ENCODE assay signal across 22 cellular contexts in the genomic region with DNA sequence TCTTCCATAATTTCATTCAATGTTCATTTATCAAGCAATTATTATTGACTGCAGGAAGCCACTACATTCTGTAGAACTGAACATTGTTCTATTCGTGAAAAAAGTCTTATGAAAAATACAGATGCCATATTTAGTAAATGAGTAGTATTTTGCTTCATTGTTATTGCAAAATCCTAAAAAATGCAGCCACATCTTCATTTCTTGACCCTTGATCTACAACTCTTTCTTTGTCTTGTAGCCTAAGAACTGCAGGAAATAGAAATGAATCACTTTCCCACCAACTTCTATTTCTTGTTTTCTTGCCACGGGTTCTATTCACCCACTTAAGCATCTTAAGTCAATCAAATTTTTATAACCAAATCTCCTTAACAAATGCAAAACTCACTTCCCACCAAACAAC.
DNase-seq lines count a peak whose midpoint lies in the region; ATAC-seq and TF ChIP-seq lines count a peak whose summit lies in the region.
"Had no signal": no experiment of that assay in that cellular context is flagged by ENCODE, and none has a peak within 500 bp of the region (broad histone marks: within the 10 kb centered on the region; RNA-seq: fewer than 3 reads in every experiment).

No MANE protein-coding gene starts in this region.

- intact Hi-C loops in IMR-90 (cut with micrococcal nuclease), result loop anchor here (10.0 kb wide), 1 partner anchor 630 kb away; a partner anchor contains a TSS

- 40% methylated on average over 1 of the region's 2 CpGs; no CpG with 5 or more reads in 1 of the 2 experiments for WGBS in IMR-90 (ENCODE audit: extremely low coverage in 2 of 2, insufficient read length in 1 of 2), 2 experiments

- BruUV-seq in IMR-90 (replicated peaks; lab: Mats Ljungman, UMichigan), result no TSS peak

- no peak overlapping the region for H4K8ac ChIP-seq in IMR-90 (ENCODE audit: low read depth in 2 of 2, low read length in 2 of 2)

- no peak overlapping the region for H4K5ac ChIP-seq in IMR-90 (ENCODE audit: low read depth, low read length)

- no peak overlapping the region for H3K14ac ChIP-seq in IMR-90 (replicated peaks; ENCODE audit: low read depth, low read length)

- H3K4me3 ChIP-seq in BJ (ENCODE audit: low read depth, low read length), result no peak overlapping the region
- H3K4me3 ChIP-seq in IMR-90 (ENCODE audit: insufficient read depth, low read depth, low read length), result no peak overlapping the region
- no peak overlapping the region for H3K4me3 ChIP-seq in choroid plexus epithelial cell (ENCODE audit: low read depth, low read length)
- H3K4me3 ChIP-seq: prostate gland, uterus had no signal

- DNase-seq in BJ (ENCODE audit: low read depth) (peak; percentile 34), IMR-90 (peak; percentile 42), choroid plexus epithelial cell (ENCODE audit: low read depth) (peak; percentile 87), myocyte (ENCODE audit: low read depth) (peak; percentile 21), NOMO-1 treated with dmso at 0.1 percent for 144 hours (lab: John Stamatoyannopoulos, UW; ENCODE audit: unreplicated experiment) (no peak), retina (no peak)
- DNase-seq in activated CD4-positive, alpha-beta T cell treated with anti-CD3 and anti-CD28 coated beads for 4 hours, result no peak
- DNase-seq: activated CD4-positive, alpha-beta T cell treated with anti-CD3 and anti-CD28 coated beads, Interleukin-2, amount 10 ng/mL, durations not matched to agents 24 days and 14 days; CD8-positive, alpha-beta memory T cell; DMS79; effector memory CD4-positive, alpha-beta T cell; foreskin keratinocyte; KG1; kidney glomerular epithelial cell; NCI-H1048; NCI-H2081 treated with DMSO at 0.1 percent for 48 hours; RPMI8226; stimulated activated CD4-positive, alpha-beta T cell treated with anti-CD3 and anti-CD28 coated beads, Interleukin-4, amount 100 ng/mL, for 4 hours; substantia nigra; uterus had no signal

- TF ChIP-seq CTCF in BJ (IDR thresholded peaks at IDR 0.05; ENCODE audit: insufficient read depth, low read depth, low read length) (no peak), IMR-90 (conservative IDR thresholded peaks at IDR 0.05; ENCODE audit: low read depth, low read length) (no peak), choroid plexus epithelial cell (conservative IDR thresholded peaks at IDR 0.05; ENCODE audit: low read depth, low read length) (no peak)

- H3K79me1 ChIP-seq in IMR-90 (ENCODE audit: low read depth in 1 of 2, low read length in 2 of 2), result no peaks in the 10 kb centered on the region

- H4K20me1 ChIP-seq in IMR-90 (ENCODE audit: insufficient read depth, low read length), result no peaks in the 10 kb centered on the region

- ATAC-seq in IMR-90 (ENCODE audit: low read depth) (no peak), HG02759 (IDR thresholded peaks at IDR 0.05; ENCODE audit: unreplicated experiment) (no peak)
- ATAC-seq: foreskin keratinocyte had no signal

- H3K36me3 ChIP-seq in BJ (ENCODE audit: control insufficient read depth, insufficient read depth, low read length) (no peaks in the 10 kb centered on the region), IMR-90 (ENCODE audit: control insufficient read depth, insufficient read depth, low read length) (no peaks in the 10 kb centered on the region)
- H3K36me3 ChIP-seq: prostate gland, uterus had no signal

- in situ Hi-C loops in IMR-90 (cut with MboI; ENCODE audit: low sequenced_read_pairs), result no loop called here

- H2BK15ac ChIP-seq in IMR-90 (ENCODE audit: low read depth, low read length), result no peak overlapping the region

- no peaks in the 10 kb centered on the region for H3K9me3 ChIP-seq in IMR-90 (ENCODE audit: control insufficient read depth, insufficient read depth, low read length)
- H3K9me3 ChIP-seq: prostate gland, uterus had no signal

- H4K91ac ChIP-seq in IMR-90 (ENCODE audit: insufficient read depth, low read depth, low read length), result no peak overlapping the region

- H2AK9ac ChIP-seq in IMR-90 (replicated peaks; ENCODE audit: low read depth, low read length, poor library complexity), result no peak overlapping the region

- H2AK5ac ChIP-seq in IMR-90 (ENCODE audit: low read depth, low read length), result no peak overlapping the region

- H3K27me3 ChIP-seq in BJ (ENCODE audit: control insufficient read depth, insufficient read depth, low read length) (no peaks in the 10 kb centered on the region), IMR-90 (ENCODE audit: control insufficient read depth, insufficient read depth, low read length) (no peaks in the 10 kb centered on the region)
- H3K27me3 ChIP-seq: foreskin keratinocyte, uterus had no signal

- no peaks in the 10 kb centered on the region for H3K9me1 ChIP-seq in IMR-90 (ENCODE audit: insufficient read depth, low read length)

- no peak overlapping the region for H3K4ac ChIP-seq in IMR-90 (ENCODE audit: low read depth, low read length)

- no peak overlapping the region for H3K4me2 ChIP-seq in IMR-90 (ENCODE audit: low read depth, low read length)

- no peak overlapping the region for H3K56ac ChIP-seq in IMR-90 (ENCODE audit: extremely low read depth, insufficient read depth, low read length)

- no peak overlapping the region for H2BK20ac ChIP-seq in IMR-90 (ENCODE audit: low read depth, low read length)

- POLR2A ChIA-PET in BJ (lab: Charles Lee), result no interaction called here
- POLR2A ChIA-PET in IMR-90 (lab: Charles Lee; ENCODE audit: unreplicated experiment), result no interaction called here

- CTCF ChIA-PET in BJ (lab: Yijun Ruan, JAX), result interaction anchor here (1.1 kb wide), 1 partner anchor 94 kb away, joined by 3 read pairs; no protein-coding TSS in a partner anchor
- CTCF ChIA-PET in IMR-90 (lab: Yijun Ruan, JAX), result interaction anchor here (1.0 kb wide), 1 partner anchor 95 kb away, joined by 3 read pairs; no protein-coding TSS in a partner anchor

- no peak overlapping the region for H2AFZ ChIP-seq in IMR-90 (replicated peaks; ENCODE audit: low read length, poor library complexity)

- H3K18ac ChIP-seq in IMR-90 (ENCODE audit: low read depth, low read length), result no peak overlapping the region

- no peak overlapping the region for H3K27ac ChIP-seq in IMR-90 (ENCODE audit: insufficient read depth, low read length)
- H3K27ac ChIP-seq: foreskin keratinocyte, prostate gland had no signal

- H3K4me1 ChIP-seq in IMR-90 (ENCODE audit: control insufficient read depth, insufficient read depth, low read length), result peaks cover 4% of the 10 kb centered on the region
- H3K4me1 ChIP-seq: foreskin keratinocyte, prostate gland, uterus had no signal

- TF ChIP-seq POLR2A in IMR-90 (IDR thresholded peaks at IDR 0.05; ENCODE audit: low read depth, low read length), result no peak

- no peak for TF ChIP-seq RAD21 in IMR-90 (IDR thresholded peaks at IDR 0.05; ENCODE audit: low read length)

- no peak overlapping the region for H2BK5ac ChIP-seq in IMR-90 (ENCODE audit: low read depth, low read length, poor library complexity, severe bottlenecking)

- H3K9ac ChIP-seq in IMR-90 (ENCODE audit: low read depth, low read length), result no peak overlapping the region

- H3K23ac ChIP-seq in IMR-90 (ENCODE audit: low read depth, low read length), result no peak overlapping the region

- H2BK120ac ChIP-seq in IMR-90 (ENCODE audit: low read depth, low read length), result no peak overlapping the region

- dilution Hi-C loops in IMR-90 (cut with HindIII; ENCODE audit: low sequenced_read_pairs, unreplicated experiment), result no loop called here

TF ChIP-seq in IMR-90, 13 proteins besides CTCF, POLR2A, EP300 and RAD21:
- TF ChIP-seq, protein P1, sequence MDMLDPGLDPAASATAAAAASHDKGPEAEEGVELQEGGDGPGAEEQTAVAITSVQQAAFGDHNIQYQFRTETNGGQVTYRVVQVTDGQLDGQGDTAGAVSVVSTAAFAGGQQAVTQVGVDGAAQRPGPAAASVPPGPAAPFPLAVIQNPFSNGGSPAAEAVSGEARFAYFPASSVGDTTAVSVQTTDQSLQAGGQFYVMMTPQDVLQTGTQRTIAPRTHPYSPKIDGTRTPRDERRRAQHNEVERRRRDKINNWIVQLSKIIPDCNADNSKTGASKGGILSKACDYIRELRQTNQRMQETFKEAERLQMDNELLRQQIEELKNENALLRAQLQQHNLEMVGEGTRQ (IDR thresholded peaks at IDR 0.05; ENCODE audit: low read depth, low read length), result no peak
- TF ChIP-seq CEBPB (IDR thresholded peaks at IDR 0.05; ENCODE audit: low read depth, low read length) (no peak), NFE2L2 (IDR thresholded peaks at IDR 0.05; ENCODE audit: low read depth, low read length) (no peak), CHD1 (IDR thresholded peaks at IDR 0.05; ENCODE audit: low read depth, low read length) (no peak), FOS (IDR thresholded peaks at IDR 0.05; ENCODE audit: low read depth, low read length) (no peak), MAZ (IDR thresholded peaks at IDR 0.05; ENCODE audit: borderline replicate concordance, low read depth, low read length) (no peak), MXI1 (IDR thresholded peaks at IDR 0.05; ENCODE audit: borderline replicate concordance, low read depth, low read length) (no peak), MAFK (IDR thresholded peaks at IDR 0.05; ENCODE audit: low read depth, low read length) (no peak), RCOR1 (IDR thresholded peaks at IDR 0.05; ENCODE audit: insufficient replicate concordance, low read length) (no peak), SMC3 (IDR thresholded peaks at IDR 0.05; ENCODE audit: low read depth, low read length) (no peak), BHLHE40 (IDR thresholded peaks at IDR 0.05; ENCODE audit: low read depth, low read length) (no peak), RFX5 (IDR thresholded peaks at IDR 0.05; ENCODE audit: low read depth, low read length) (no peak)
- TF ChIP-seq, protein P2, sequence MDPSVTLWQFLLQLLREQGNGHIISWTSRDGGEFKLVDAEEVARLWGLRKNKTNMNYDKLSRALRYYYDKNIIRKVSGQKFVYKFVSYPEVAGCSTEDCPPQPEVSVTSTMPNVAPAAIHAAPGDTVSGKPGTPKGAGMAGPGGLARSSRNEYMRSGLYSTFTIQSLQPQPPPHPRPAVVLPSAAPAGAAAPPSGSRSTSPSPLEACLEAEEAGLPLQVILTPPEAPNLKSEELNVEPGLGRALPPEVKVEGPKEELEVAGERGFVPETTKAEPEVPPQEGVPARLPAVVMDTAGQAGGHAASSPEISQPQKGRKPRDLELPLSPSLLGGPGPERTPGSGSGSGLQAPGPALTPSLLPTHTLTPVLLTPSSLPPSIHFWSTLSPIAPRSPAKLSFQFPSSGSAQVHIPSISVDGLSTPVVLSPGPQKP (IDR thresholded peaks at IDR 0.05; ENCODE audit: borderline replicate concordance, low read depth, low read length), result no peak

Comparison
In these comparisons a context has a peak if more than half of its experiments do, and no peak if none do; other contexts are left out.
1. DNase-seq: peak in BJ (single experiment), IMR-90 (single experiment), choroid plexus epithelial cell (single experiment) and myocyte (single experiment); none in NOMO-1 treated with dmso at 0.1 percent for 144 hours (single experiment), activated CD4-positive, alpha-beta T cell treated with anti-CD3 and anti-CD28 coated beads for 4 hours (0 of 2) and retina (single experiment).